27 cellular contexts compared by ENCODE assay signal in genomic region chr3:106305882-106306445, GRCh38.
DNase-seq lines count a peak whose midpoint lies in the region; ATAC-seq and TF ChIP-seq lines count a peak whose summit lies in the region.
"Had no signal": no experiment of that assay in that cellular context is flagged by ENCODE, and none has a peak within 500 bp of the region (broad histone marks: within the 10 kb centered on the region; RNA-seq: fewer than 3 reads in every experiment).

No MANE protein-coding gene starts in this region.

- POLR2A ChIA-PET in BJ (lab: Charles Lee), result interaction anchor here (0.6 kb wide), 1 partner anchor 1236 kb away, joined by 10 read pairs; no protein-coding TSS in a partner anchor
- POLR2A ChIA-PET in CD8-positive, alpha-beta T cell (lab: Charles Lee), result no interaction called here

- no peaks in the 10 kb centered on the region for H3K4me1 ChIP-seq in right atrium auricular region
- peaks cover 4% of the 10 kb centered on the region for H3K4me1 ChIP-seq in CD8-positive, alpha-beta T cell (ENCODE audit: insufficient read depth, low read length)

- H3K9me3 Mint-ChIP-seq in activated T-helper 1 cell treated with anti-CD3 and anti-CD28 coated beads, Interleukin-12 subunit alpha, Interleukin-12 subunit beta, Interleukin-2, Interleukin-4 antibody, amounts not matched to agents 30 ng/mL and 10 ng/mL and 1 ng/mL, durations not matched to agents 14 hours and 24 hours and 36 hours, result peaks cover 18% of the 10 kb centered on the region
- no peaks in the 10 kb centered on the region for H3K9me3 Mint-ChIP-seq in CD8-positive, alpha-beta T cell
- H3K9me3 Mint-ChIP-seq: CD8-positive, alpha-beta memory T cell had no signal

- H3K27me3 ChIP-seq in right atrium auricular region (no peaks in the 10 kb centered on the region), BJ (ENCODE audit: control insufficient read depth, insufficient read depth, low read length) (no peaks in the 10 kb centered on the region)
- H3K27me3 ChIP-seq in CD8-positive, alpha-beta T cell (ENCODE audit: insufficient read depth, low read length), result no peaks in the 10 kb centered on the region
- H3K27me3 ChIP-seq: MG63 had no signal

- no peaks in the 10 kb centered on the region for H3K27me3 Mint-ChIP-seq in activated T-helper 1 cell treated with anti-CD3 and anti-CD28 coated beads, Interleukin-12 subunit alpha, Interleukin-12 subunit beta, Interleukin-2, Interleukin-4 antibody, amounts not matched to agents 30 ng/mL and 10 ng/mL and 1 ng/mL, durations not matched to agents 14 hours and 24 hours and 36 hours (ENCODE audit: insufficient read depth)
- no peaks in the 10 kb centered on the region for H3K27me3 Mint-ChIP-seq in CD8-positive, alpha-beta T cell (ENCODE audit: low read depth)
- H3K27me3 Mint-ChIP-seq: CD8-positive, alpha-beta memory T cell had no signal

- H3K4me1 Mint-ChIP-seq in activated T-helper 1 cell treated with anti-CD3 and anti-CD28 coated beads, Interleukin-12 subunit alpha, Interleukin-12 subunit beta, Interleukin-2, Interleukin-4 antibody, amounts not matched to agents 30 ng/mL and 10 ng/mL and 1 ng/mL, durations not matched to agents 14 hours and 24 hours and 36 hours (ENCODE audit: low read depth), result peaks cover 30% of the 10 kb centered on the region
- H3K4me1 Mint-ChIP-seq in CD8-positive, alpha-beta T cell (ENCODE audit: low read depth), result peaks cover 19% of the 10 kb centered on the region

- TF ChIP-seq CTCF in right atrium auricular region (IDR thresholded peaks at IDR 0.05) (no peak), BJ (IDR thresholded peaks at IDR 0.05; ENCODE audit: insufficient read depth, low read depth, low read length) (no peak), HFF-Myc (IDR thresholded peaks at IDR 0.05; ENCODE audit: low read depth, low read length, missing control alignments) (no peak)
- no peak for TF ChIP-seq CTCF in CD8-positive, alpha-beta T cell (IDR thresholded peaks at IDR 0.05)

- H3K9me3 ChIP-seq in right atrium auricular region, result no peaks in the 10 kb centered on the region
- no peaks in the 10 kb centered on the region for H3K9me3 ChIP-seq in CD8-positive, alpha-beta T cell (ENCODE audit: low read length)

- ATAC-seq in Right ventricle myocardium inferior, result peak; percentile 56
- ATAC-seq in CD8-positive, alpha-beta T cell, result no peak

- DNase-seq in Right ventricle myocardium inferior (ENCODE audit: missing footprints) (no peak), right atrium auricular region (ENCODE audit: low spot score) (no peak), BJ (ENCODE audit: low read depth) (peak; percentile 47), HFF-Myc (ENCODE audit: extremely low read depth, low read depth) (peak; percentile 31), fibroblast of peridontal ligament (ENCODE audit: extremely low read depth) (peak; percentile 24), NCI-H524 (lab: John Stamatoyannopoulos, UW) (no peak)
- no peak for DNase-seq in activated T-helper 1 cell treated with anti-CD3 and anti-CD28 coated beads, Interleukin-12 subunit alpha, Interleukin-12 subunit beta, Interleukin-2, Interleukin-4 antibody, amounts not matched to agents 30 ng/mL and 10 ng/mL and 1 ng/mL, durations not matched to agents 14 hours and 24 hours and 36 hours (ENCODE audit: low spot score)
- no peak for DNase-seq in CD8-positive, alpha-beta T cell
- DNase-seq: AML-193; C1 segment of cervical spinal cord; CD8-positive, alpha-beta memory T cell; DMS 273 treated with DMSO at 0.1 percent for 48 hours; DMS79; GF-D8; HCEC 1CT; IMR-90; KG1; MG63; NCI-H1105 treated with DMSO at 0.1 percent for 48 hours; NCI-H1694; NCI-H2029 treated with DMSO at 0.1 percent for 48 hours; NCI-H446 treated with DMSO at 0.1 percent for 48 hours; NCI-H526 treated with DMSO at 0.1 percent for 48 hours; SIG-M5 had no signal

- no peaks in the 10 kb centered on the region for H3K36me3 ChIP-seq in right atrium auricular region
- no peaks in the 10 kb centered on the region for H3K36me3 ChIP-seq in BJ (ENCODE audit: control insufficient read depth, insufficient read depth, low read length)
- H3K36me3 ChIP-seq in CD8-positive, alpha-beta T cell (ENCODE audit: insufficient read depth, low read length), result no peaks in the 10 kb centered on the region
- H3K36me3 ChIP-seq: MG63 had no signal

- H3K27ac ChIP-seq in right atrium auricular region, result no peak overlapping the region
- no peak overlapping the region for H3K27ac ChIP-seq in CD8-positive, alpha-beta T cell (ENCODE audit: low read depth, low read length)
- H3K27ac ChIP-seq: 22Rv1, RWPE1, SK-N-MC had no signal

- peaks cover 8% of the 10 kb centered on the region for H3K36me3 Mint-ChIP-seq in activated T-helper 1 cell treated with anti-CD3 and anti-CD28 coated beads, Interleukin-12 subunit alpha, Interleukin-12 subunit beta, Interleukin-2, Interleukin-4 antibody, amounts not matched to agents 30 ng/mL and 10 ng/mL and 1 ng/mL, durations not matched to agents 14 hours and 24 hours and 36 hours (ENCODE audit: low read depth)
- no peaks in the 10 kb centered on the region for H3K36me3 Mint-ChIP-seq in CD8-positive, alpha-beta T cell

- CTCF ChIA-PET in BJ (lab: Yijun Ruan, JAX), result no interaction called here
- CTCF ChIA-PET in CD8-positive, alpha-beta T cell (lab: Charles Lee), result no interaction called here

- H3K4me3 ChIP-seq in right atrium auricular region (no peak overlapping the region), BJ (ENCODE audit: low read depth, low read length) (no peak overlapping the region), HFF-Myc (replicated peaks; ENCODE audit: low read depth, low read length) (no peak overlapping the region)
- H3K4me3 ChIP-seq in CD8-positive, alpha-beta T cell (ENCODE audit: low read depth, low read length), result no peak overlapping the region
- H3K4me3 ChIP-seq: MG63, SK-N-MC had no signal

- H3K27ac Mint-ChIP-seq in activated T-helper 1 cell treated with anti-CD3 and anti-CD28 coated beads, Interleukin-12 subunit alpha, Interleukin-12 subunit beta, Interleukin-2, Interleukin-4 antibody, amounts not matched to agents 30 ng/mL and 10 ng/mL and 1 ng/mL, durations not matched to agents 14 hours and 24 hours and 36 hours, result no peak overlapping the region
- H3K27ac Mint-ChIP-seq in CD8-positive, alpha-beta T cell, result no peak overlapping the region

- no peak overlapping the region for H3K4me3 Mint-ChIP-seq in activated T-helper 1 cell treated with anti-CD3 and anti-CD28 coated beads, Interleukin-12 subunit alpha, Interleukin-12 subunit beta, Interleukin-2, Interleukin-4 antibody, amounts not matched to agents 30 ng/mL and 10 ng/mL and 1 ng/mL, durations not matched to agents 14 hours and 24 hours and 36 hours
- no peak overlapping the region for H3K4me3 Mint-ChIP-seq in CD8-positive, alpha-beta T cell
- H3K4me3 Mint-ChIP-seq: CD8-positive, alpha-beta memory T cell had no signal

- intact Hi-C loops in Right ventricle myocardium inferior (cut with DNase I), result no loop called here
- intact Hi-C loops in activated T-helper 1 cell treated with anti-CD3 and anti-CD28 coated beads, Interleukin-12 subunit alpha, Interleukin-12 subunit beta, Interleukin-2, Interleukin-4 antibody, amounts not matched to agents 30 ng/mL and 10 ng/mL and 1 ng/mL, durations not matched to agents 14 hours and 24 hours and 36 hours (cut with micrococcal nuclease), result no loop called here
- intact Hi-C loops in CD8-positive, alpha-beta T cell (cut with DNase I, micrococcal nuclease), result no loop called here

Comparison
In these comparisons a context has a peak if more than half of its experiments do, and no peak if none do; other contexts are left out.
1. DNase-seq: peak in BJ (single experiment), HFF-Myc (single experiment) and fibroblast of peridontal ligament (single experiment); none in Right ventricle myocardium inferior (single experiment), right atrium auricular region (single experiment), activated T-helper 1 cell treated with anti-CD3 and anti-CD28 coated beads, Interleukin-12 subunit alpha, Interleukin-12 subunit beta, Interleukin-2, Interleukin-4 antibody, amounts not matched to agents 30 ng/mL and 10 ng/mL and 1 ng/mL, durations not matched to agents 14 hours and 24 hours and 36 hours (single experiment), CD8-positive, alpha-beta T cell (0 of 7) and NCI-H524 (0 of 2).